Comparison of ENCODE assay signal across 7 cellular contexts in genomic region chr5:130981663-130982062, GRCh38.
"Had no signal": no experiment of that assay in that cellular context is flagged by ENCODE, and none has a peak within 500 bp of the region (broad histone marks: within the 10 kb centered on the region; RNA-seq: fewer than 3 reads in every experiment).

No MANE protein-coding gene starts in this region.

- H3K9ac ChIP-seq: GM23248 had no signal

- ATAC-seq: HepG2 had no signal

- DNase-seq: GM23248, GOT3, HCEC 1CT, KBM-7 had no signal

- H3K4me3 ChIP-seq: GM23248 had no signal

- H3K27ac ChIP-seq: GM23248, HL-60 had no signal

- FAIRE-seq: H54, HepG2 had no signal

- H2AFZ ChIP-seq: GM23248 had no signal
